ENCODE assay signal across 20 cellular contexts in genomic region chr11:116969694-116970093, GRCh38.
"Had no signal": no experiment of that assay in that cellular context is flagged by ENCODE, and none has a peak within 500 bp of the region (broad histone marks: within the 10 kb centered on the region; RNA-seq: fewer than 3 reads in every experiment).

No MANE protein-coding gene starts in this region.

- H3K36me3 Mint-ChIP-seq: activated CD8-positive, alpha-beta memory T cell treated with anti-CD3 and anti-CD28 coated beads, Interleukin-2, amount 10 ng/mL, durations not matched to agents 7 days and 5 days had no signal

- H3K4me3 Mint-ChIP-seq: activated CD8-positive, alpha-beta memory T cell treated with anti-CD3 and anti-CD28 coated beads, Interleukin-2, amount 10 ng/mL, durations not matched to agents 7 days and 5 days; naive thymus-derived CD8-positive, alpha-beta T cell had no signal

- H3K9me3 Mint-ChIP-seq: activated T-helper 2 cell treated with anti-CD3 and anti-CD28 coated beads, Interferon-gamma antibody, Interleukin-2, Interleukin-4, amounts not matched to agents 10 μg/mL and 5 μg/mL and 100 μg/mL, durations not matched to agents 14 hours and 24 hours and 36 hours; naive thymus-derived CD8-positive, alpha-beta T cell had no signal

- DNase-seq: activated CD4-positive, alpha-beta T cell treated with anti-CD3 and anti-CD28 coated beads, Interleukin-2, amount 50 U/mL, for 48 hours; activated CD8-positive, alpha-beta memory T cell treated with anti-CD3 and anti-CD28 coated beads, Interleukin-2, amount 10 ng/mL, durations not matched to agents 7 days and 5 days; activated naive CD4-positive, alpha-beta T cell treated with Interleukin-2 at 50 U/mL for 16 hours; aorta; brain microvascular endothelial cell; heart right ventricle; mesendoderm; naive thymus-derived CD8-positive, alpha-beta T cell; nucleus accumbens; retina; spleen; stimulated activated CD4-positive, alpha-beta T cell treated with anti-CD3 and anti-CD28 coated beads, Interleukin-4, amount 100 ng/mL, for 4 hours; stimulated activated naive CD4-positive, alpha-beta T cell treated with Interleukin-2 at 50 U/mL for 16 hours; T-helper 2 cell; tibial artery; WERI-Rb-1 had no signal

- H3K27me3 ChIP-seq: brain microvascular endothelial cell, gastroesophageal sphincter, heart right ventricle, spleen, tibial artery had no signal

- H3K27ac Mint-ChIP-seq: activated CD8-positive, alpha-beta memory T cell treated with anti-CD3 and anti-CD28 coated beads, Interleukin-2, amount 10 ng/mL, durations not matched to agents 7 days and 5 days; activated T-helper 2 cell treated with anti-CD3 and anti-CD28 coated beads, Interferon-gamma antibody, Interleukin-2, Interleukin-4, amounts not matched to agents 10 μg/mL and 5 μg/mL and 100 μg/mL, durations not matched to agents 14 hours and 24 hours and 36 hours had no signal

- H3K9me3 ChIP-seq: gastroesophageal sphincter, heart right ventricle, spleen, tibial artery had no signal

- H3K4me3 ChIP-seq: coronary artery, gastroesophageal sphincter, heart right ventricle, spleen, tibial artery had no signal

- ATAC-seq: activated CD8-positive, alpha-beta memory T cell treated with anti-CD3 and anti-CD28 coated beads, Interleukin-2, amount 10 ng/mL, durations not matched to agents 7 days and 5 days; esophagus mucosa; gastroesophageal sphincter; heart right ventricle; naive thymus-derived CD8-positive, alpha-beta T cell had no signal

- H3K27ac ChIP-seq: brain microvascular endothelial cell, coronary artery, gastroesophageal sphincter, heart right ventricle, spleen, tibial artery, WERI-Rb-1 had no signal

- H3K36me3 ChIP-seq: brain microvascular endothelial cell, gastroesophageal sphincter, heart right ventricle, spleen, tibial artery, WERI-Rb-1 had no signal

- H3K27me3 Mint-ChIP-seq: activated CD8-positive, alpha-beta memory T cell treated with anti-CD3 and anti-CD28 coated beads, Interleukin-2, amount 10 ng/mL, durations not matched to agents 7 days and 5 days; naive thymus-derived CD8-positive, alpha-beta T cell had no signal
